Comparison of ENCODE assay signal across 1 cellular context in the genomic region with DNA sequence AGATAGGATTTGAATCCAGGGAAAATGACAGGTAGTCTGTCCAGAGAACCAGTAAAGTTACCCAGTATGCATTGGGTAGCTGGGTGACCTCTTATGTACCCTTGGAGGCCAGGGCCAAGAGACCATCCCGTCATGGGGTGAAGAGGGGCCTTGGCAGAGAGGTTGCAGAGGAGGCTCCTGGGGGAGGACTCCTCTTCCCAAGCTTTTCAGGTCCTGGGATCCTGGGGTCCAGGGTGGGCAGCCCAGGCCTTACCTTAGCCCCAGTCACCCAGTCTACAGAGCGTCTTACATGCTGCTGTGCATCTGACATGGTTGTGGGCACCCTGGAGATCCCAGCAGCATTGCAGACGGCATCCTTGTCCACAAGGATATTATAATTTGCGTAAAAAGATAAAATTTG.
TF ChIP-seq lines count a peak whose summit lies in the region.

No MANE protein-coding gene starts in this region.

TF ChIP-seq in GM12878, 131 proteins besides CTCF, POLR2A, EP300 and RAD21:
- TF ChIP-seq ETV6 (conservative IDR thresholded peaks at IDR 0.05 in 1 of 2, IDR thresholded peaks at IDR 0.05 in 1 of 2; ENCODE audit: borderline replicate concordance in 1 of 2, low read depth in 1 of 2): no peak
- TF ChIP-seq ZBTB4 (CRISPR knock-in tag; IDR thresholded peaks at IDR 0.05): no peak
- no peak for TF ChIP-seq REST (IDR thresholded peaks at IDR 0.05; ENCODE audit: low read depth, low read length)
- no peak for TF ChIP-seq TAF1 (IDR thresholded peaks at IDR 0.05; ENCODE audit: borderline replicate concordance, low read depth, low read length)
TF ChIP-seq in GM12878: peak in this region for 0.
